ENCODE assay signal across 24 cellular contexts in the genomic region with DNA sequence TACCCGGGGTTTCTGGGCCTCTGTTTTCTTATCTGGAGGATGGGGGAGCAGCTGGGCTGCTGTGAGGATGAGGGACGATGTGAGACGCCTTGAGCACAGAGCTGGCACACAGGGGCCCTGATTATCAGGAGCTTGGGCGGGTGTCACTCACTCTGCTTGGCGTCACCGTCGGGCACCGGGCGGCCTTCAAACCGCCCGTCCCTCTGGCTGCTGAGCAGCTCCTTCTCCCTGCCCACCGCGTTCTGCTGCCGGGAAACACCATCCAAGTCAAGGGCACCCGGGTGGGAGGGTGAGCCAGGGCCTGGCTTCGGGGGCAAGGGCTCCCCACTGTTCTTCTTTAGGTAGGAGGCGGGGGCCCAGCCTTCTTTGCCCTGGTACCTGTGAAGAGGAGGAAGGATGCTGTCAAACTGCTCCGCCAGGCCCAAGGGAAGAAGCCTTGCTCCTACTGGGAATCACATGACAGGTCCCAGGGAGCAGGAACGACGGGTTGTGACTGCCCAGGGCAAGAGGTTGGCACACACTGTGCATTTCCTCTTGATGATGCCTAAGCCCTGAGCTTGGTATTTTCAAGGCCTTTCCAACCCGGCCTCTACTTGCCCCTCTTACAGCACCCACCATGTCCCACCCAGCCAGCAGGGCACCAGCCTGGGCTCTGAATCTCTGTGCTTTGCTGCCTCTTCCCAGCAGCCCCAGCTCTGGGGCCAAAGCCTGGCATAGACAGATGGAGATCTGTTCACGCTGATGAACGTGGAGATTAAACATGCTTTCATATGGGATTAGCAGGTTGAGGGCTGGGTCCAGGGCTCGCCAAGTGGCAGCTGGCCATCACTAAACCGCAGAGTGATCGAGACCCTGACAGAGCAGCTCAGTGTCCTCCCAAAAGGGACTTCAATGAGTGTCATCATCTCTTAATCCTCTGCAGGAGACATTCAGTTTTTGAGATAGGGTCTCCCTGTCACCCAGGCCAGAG.
"Had no signal": no experiment of that assay in that cellular context is flagged by ENCODE, and none has a peak within 500 bp of the region (broad histone marks: within the 10 kb centered on the region; RNA-seq: fewer than 3 reads in every experiment).

No MANE protein-coding gene starts in this region.

- H3K4me3 ChIP-seq: adrenal gland, breast epithelium, right atrium auricular region, transverse colon, vagina had no signal

- DNase-seq: activated CD4-positive, alpha-beta T cell treated with anti-CD3 and anti-CD28 coated beads for 36 hours; activated CD4-positive, alpha-beta T cell treated with anti-CD3 and anti-CD28 coated beads, Interleukin-2, amount 50 U/mL, for 48 hours; activated gamma-delta T cell treated with Interleukin-2 at 50 U/mL for 16 hours; activated T-cell treated with anti-CD3 and anti-CD28 coated beads for 4 hours; effector memory CD8-positive, alpha-beta T cell; foreskin melanocyte; hypothalamus; islet precursor cell; midbrain; occipital lobe; posterior cingulate gyrus; T-helper 17 cell; transverse colon had no signal

- H3K4me3 Mint-ChIP-seq: activated CD4-positive, alpha-beta T cell treated with anti-CD3 and anti-CD28 coated beads for 36 hours; activated T-helper 1 cell treated with anti-CD3 and anti-CD28 coated beads, Interleukin-12 subunit alpha, Interleukin-12 subunit beta, Interleukin-2, Interleukin-4 antibody, amounts not matched to agents 30 ng/mL and 10 ng/mL and 1 ng/mL, durations not matched to agents 14 hours and 24 hours and 36 hours; effector memory CD8-positive, alpha-beta T cell; nephron; stimulated activated naive CD8-positive, alpha-beta T cell treated with anti-CD3 and anti-CD28 coated beads, Interleukin-15, Interleukin-2, amounts not matched to agents 100 ng/mL and 50 ng/mL, for 24 hours; T-helper 17 cell; WTC11 had no signal

- H3K27me3 ChIP-seq: adrenal gland, breast epithelium, right atrium auricular region, transverse colon, vagina had no signal

- H3K4me1 Mint-ChIP-seq: activated CD4-positive, alpha-beta T cell treated with anti-CD3 and anti-CD28 coated beads for 36 hours; T-helper 17 cell; WTC11 had no signal

- H3K9me3 ChIP-seq: adrenal gland, breast epithelium, right atrium auricular region, transverse colon, vagina had no signal

- H3K4me1 ChIP-seq: adrenal gland, breast epithelium, transverse colon had no signal

- H3K36me3 Mint-ChIP-seq: activated naive CD4-positive, alpha-beta T cell treated with anti-CD3 and anti-CD28 coated beads, Interleukin-2, amount 50 U/mL, for 72 hours had no signal

- H3K27me3 Mint-ChIP-seq: activated CD4-positive, alpha-beta T cell treated with anti-CD3 and anti-CD28 coated beads for 36 hours; stimulated activated naive CD8-positive, alpha-beta T cell treated with anti-CD3 and anti-CD28 coated beads, Interleukin-15, Interleukin-2, amounts not matched to agents 100 ng/mL and 50 ng/mL, for 24 hours had no signal

- ATAC-seq: activated CD4-positive, alpha-beta T cell treated with anti-CD3 and anti-CD28 coated beads for 36 hours; activated naive CD4-positive, alpha-beta T cell treated with anti-CD3 and anti-CD28 coated beads, Interleukin-2, amount 50 U/mL, for 72 hours; effector memory CD8-positive, alpha-beta T cell; T-helper 17 cell; WTC11 had no signal

- H3K27ac Mint-ChIP-seq: activated CD4-positive, alpha-beta T cell treated with anti-CD3 and anti-CD28 coated beads for 36 hours; activated T-helper 1 cell treated with anti-CD3 and anti-CD28 coated beads, Interleukin-12 subunit alpha, Interleukin-12 subunit beta, Interleukin-2, Interleukin-4 antibody, amounts not matched to agents 30 ng/mL and 10 ng/mL and 1 ng/mL, durations not matched to agents 14 hours and 24 hours and 36 hours; effector memory CD8-positive, alpha-beta T cell; nephron; stimulated activated naive CD8-positive, alpha-beta T cell treated with anti-CD3 and anti-CD28 coated beads, Interleukin-15, Interleukin-2, amounts not matched to agents 100 ng/mL and 50 ng/mL, for 24 hours; T-helper 17 cell; WTC11 had no signal

- FAIRE-seq: astrocyte had no signal

- H3K27ac ChIP-seq: adrenal gland, breast epithelium, epithelial cell of prostate, right atrium auricular region, transverse colon, vagina had no signal

- H3K9me3 Mint-ChIP-seq: activated naive CD4-positive, alpha-beta T cell treated with anti-CD3 and anti-CD28 coated beads, Interleukin-2, amount 50 U/mL, for 72 hours; activated T-helper 1 cell treated with anti-CD3 and anti-CD28 coated beads, Interleukin-12 subunit alpha, Interleukin-12 subunit beta, Interleukin-2, Interleukin-4 antibody, amounts not matched to agents 30 ng/mL and 10 ng/mL and 1 ng/mL, durations not matched to agents 14 hours and 24 hours and 36 hours; effector memory CD8-positive, alpha-beta T cell; nephron; stimulated activated naive CD8-positive, alpha-beta T cell treated with anti-CD3 and anti-CD28 coated beads, Interleukin-15, Interleukin-2, amounts not matched to agents 100 ng/mL and 50 ng/mL, for 24 hours; WTC11 had no signal
